In the genomic region with DNA sequence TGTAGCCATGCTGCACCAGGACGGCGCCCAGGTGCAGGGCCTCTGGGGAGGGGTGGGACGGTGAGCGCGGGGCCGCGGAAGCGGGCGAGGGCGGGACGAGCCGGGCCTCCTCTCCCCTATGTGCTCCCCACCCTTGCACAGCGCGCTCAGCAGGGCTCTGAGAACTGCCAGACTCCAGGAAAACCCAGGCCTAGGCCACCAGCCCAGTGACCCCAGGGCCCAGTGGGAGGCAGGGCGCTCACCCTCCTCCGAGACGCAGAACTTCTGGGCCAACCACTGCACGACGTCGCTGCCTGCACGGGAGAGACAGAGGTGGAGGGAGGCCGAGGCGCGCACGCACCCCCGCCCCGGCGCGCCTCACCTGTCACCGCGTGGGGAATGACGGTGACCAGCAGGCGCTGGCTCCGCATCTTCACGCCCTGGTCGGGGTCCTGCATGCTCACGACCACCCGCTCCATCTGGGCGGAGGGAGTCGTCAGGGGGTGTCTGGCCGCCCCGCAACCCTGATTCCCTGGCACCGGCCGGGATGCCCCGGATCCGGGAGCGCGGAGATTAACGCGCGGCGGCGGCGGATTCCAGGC, we compare ENCODE assay signal across 9 cellular contexts. TPM values are rescaled to one million over a fixed set of nuclear protein-coding genes. Genes with fewer than 3 reads are reported as not detected.
A peak's percentile ranks its signal among the peaks of the same experiment; 100 is the strongest.
DNase-seq lines count a peak whose midpoint lies in the region; ATAC-seq and TF ChIP-seq lines count a peak whose summit lies in the region.
"Had no signal": no experiment of that assay in that cellular context is flagged by ENCODE, and none has a peak within 500 bp of the region (broad histone marks: within the 10 kb centered on the region; RNA-seq: fewer than 3 reads in every experiment).

No MANE protein-coding gene starts in this region.

- POLR2A ChIA-PET in BJ (lab: Charles Lee), result no interaction called here

- in situ Hi-C loops in ACHN (cut with HindIII; ENCODE audit: low pct_ligation_motif_present, low pct_unique_long_range_greater_than_20kb, low sequenced_read_pairs), result no loop called here

- H3K36me3 ChIP-seq in BJ (ENCODE audit: control insufficient read depth, insufficient read depth, low read length) (no peaks in the 10 kb centered on the region), endodermal cell (ENCODE audit: control insufficient read depth, insufficient read depth, low read length) (no peaks in the 10 kb centered on the region), MM.1S (replicated peaks; ENCODE audit: insufficient read depth, low read length) (no peaks in the 10 kb centered on the region)

- H3K27ac ChIP-seq in endodermal cell (ENCODE audit: low read depth, low read length) (no peak overlapping the region), MM.1S (ENCODE audit: low read length) (no peak overlapping the region)

- no peak overlapping the region for H3K4me2 ChIP-seq in MM.1S (ENCODE audit: low read depth, low read length)

- no peaks in the 10 kb centered on the region for H3K9me2 ChIP-seq in MM.1S (replicated peaks; ENCODE audit: insufficient read depth, low read length)

- no peaks in the 10 kb centered on the region for H3K9me3 Mint-ChIP-seq in endodermal cell
- no peaks in the 10 kb centered on the region for H3K9me3 Mint-ChIP-seq in natural killer cell

- CTCF ChIA-PET in BJ (lab: Yijun Ruan, JAX), result no interaction called here

- H3K27me3 ChIP-seq in BJ (ENCODE audit: control insufficient read depth, insufficient read depth, low read length), result peaks cover 5% of the 10 kb centered on the region
- H3K27me3 ChIP-seq in endodermal cell (ENCODE audit: control insufficient read depth, insufficient read depth, low read length, poor library complexity, severe bottlenecking), result peaks cover 27% of the 10 kb centered on the region
- peaks cover 52% of the 10 kb centered on the region for H3K27me3 ChIP-seq in MM.1S (replicated peaks; ENCODE audit: insufficient read depth, low read length)

- TF ChIP-seq CTCF in BJ (IDR thresholded peaks at IDR 0.05; ENCODE audit: insufficient read depth, low read depth, low read length), result no peak
- TF ChIP-seq CTCF in endodermal cell (conservative IDR thresholded peaks at IDR 0.05), result no peak
- no peak for TF ChIP-seq CTCF in natural killer cell (IDR thresholded peaks at IDR 0.05)
- TF ChIP-seq CTCF in MM.1S (IDR thresholded peaks at IDR 0.05; ENCODE audit: low read length), result no peak

- H4K20me1 ChIP-seq in MM.1S (ENCODE audit: insufficient read depth, low read length), result no peaks in the 10 kb centered on the region

- H3K27me3 Mint-ChIP-seq in endodermal cell (ENCODE audit: insufficient read depth) (peaks cover 29% of the 10 kb centered on the region), natural killer cell (ENCODE audit: low read depth in 2 of 2) (peaks cover 0 to 16% of the 10 kb centered on the region in 2 donors)

- WGBS in endodermal cell (ENCODE audit: insufficient coverage in 1 of 2, insufficient read length in 1 of 2), 2 experiments, result 6 to 12% methylated on average over 22 to 54 of the region's 54 CpGs

- H3K4me1 Mint-ChIP-seq in endodermal cell (no peaks in the 10 kb centered on the region), natural killer cell (peaks cover 6 to 11% of the 10 kb centered on the region in 2 donors)

- H3K27ac Mint-ChIP-seq in endodermal cell (no peak overlapping the region), natural killer cell (no peak overlapping the region)

- peak; percentile 18 to 60 (median 23) for ATAC-seq in natural killer cell
- ATAC-seq in GM18511 (IDR thresholded peaks at IDR 0.05; ENCODE audit: unreplicated experiment), result no peak

- H3K4me1 ChIP-seq in endodermal cell (ENCODE audit: control insufficient read depth, insufficient read depth, low read length) (no peaks in the 10 kb centered on the region), MM.1S (ENCODE audit: low read length) (no peaks in the 10 kb centered on the region)

- H2AFZ ChIP-seq in MM.1S (ENCODE audit: low read length), result no peak overlapping the region

- DNase-seq in BJ (ENCODE audit: low read depth) (no peak), NCI-H69 (lab: John Stamatoyannopoulos, UW) (peak; percentile 40), endodermal cell (peak; percentile 79), natural killer cell (no peak), 8988T (no peak), MM.1S (no peak), ACHN (no peak)

- intact Hi-C loops in natural killer cell (cut with micrococcal nuclease), result no loop called here

- no peaks in the 10 kb centered on the region for H3K79me2 ChIP-seq in MM.1S (ENCODE audit: low read length)

- H3K4me3 Mint-ChIP-seq in endodermal cell, result peak overlapping the region; percentile 51
- peak overlapping the region; percentile 64 for H3K4me3 Mint-ChIP-seq in natural killer cell

- no peaks in the 10 kb centered on the region for H3K9me3 ChIP-seq in endodermal cell (ENCODE audit: control insufficient read depth, low read length)
- H3K9me3 ChIP-seq in MM.1S (replicated peaks; ENCODE audit: insufficient read depth, low read length), result no peaks in the 10 kb centered on the region

- no peak overlapping the region for H3K9ac ChIP-seq in endodermal cell (ENCODE audit: extremely low read depth, low read length, poor library complexity, severe bottlenecking)
- H3K9ac ChIP-seq in MM.1S (ENCODE audit: low read length), result no peak overlapping the region

- H3F3A ChIP-seq in MM.1S (ENCODE audit: insufficient read depth, low read length), result no peaks in the 10 kb centered on the region

- H3K36me3 Mint-ChIP-seq in endodermal cell (ENCODE audit: low read depth), result no peaks in the 10 kb centered on the region
- H3K36me3 Mint-ChIP-seq in natural killer cell, result no peaks in the 10 kb centered on the region

- peak overlapping the region; percentile 42 for H3K4me3 ChIP-seq in BJ (ENCODE audit: low read depth, low read length)
- no peak overlapping the region for H3K4me3 ChIP-seq in endodermal cell (ENCODE audit: low read length)
- H3K4me3 ChIP-seq in MM.1S (ENCODE audit: low read length), result no peak overlapping the region

RNA-seq across cellular contexts. Expression of a gene that starts 0.6 kb away (rescaled TPM):
- polyA plus RNA-seq in BJ (2011; rRNA removed), result 1.1 and 2.2 TPM in 2 replicates
- polyA minus RNA-seq in BJ (2011; rRNA and poly(A)+ RNA removed), result 0.36 and 0.43 TPM in 2 replicates
- total RNA-seq in endodermal cell (1 to 10 TPM; 2.0 to 7.8 TPM), natural killer cell (under 1 TPM in 1 of 3 donors, not detected in 2; 0.25 TPM)
- 3.0 TPM for polyA plus RNA-seq in endodermal cell (2013, experiment 1 of 2)
- 1.5 TPM for polyA plus RNA-seq in endodermal cell (2013, experiment 2 of 2)

RNA-seq across cellular contexts. Expression of a gene that starts 5.3 kb away (rescaled TPM):
- 0.22 and 0.51 TPM in 2 replicates for polyA plus RNA-seq in BJ (2011; rRNA removed)
- not detected in 2 replicates for polyA minus RNA-seq in BJ (2011; rRNA and poly(A)+ RNA removed)
- total RNA-seq in endodermal cell (10 to 100 TPM in 1 of 2 donors, 1 to 10 TPM in 1; 6.8 to 19.2 TPM), natural killer cell (1 to 10 TPM in 1 of 3 donors, under 1 TPM in 1, not detected in 1; 0.49 to 1.4 TPM)
- 4.6 TPM for polyA plus RNA-seq in endodermal cell (2013, experiment 1 of 2)
- polyA plus RNA-seq in endodermal cell (2013, experiment 2 of 2), result 3.8 TPM
- total RNA-seq: T-helper 2 cell treated with Interferon-gamma antibody and Interleukin-4, amounts not matched to agents 100 ng/mL and 5 ng/mL, for 36 hours had no signal

RNA-seq across cellular contexts. Expression of a gene that starts 7.8 kb away (rescaled TPM):
- polyA plus RNA-seq in BJ (2011; rRNA removed), result 0.13 TPM in 1 of 2 replicates, not detected in the other
- not detected in 2 replicates for polyA minus RNA-seq in BJ (2011; rRNA and poly(A)+ RNA removed)
- total RNA-seq in endodermal cell, result 1 to 10 TPM; 2.9 to 9.9 TPM
- polyA plus RNA-seq in endodermal cell (2013, experiment 1 of 2), result 3.8 TPM
- 2.4 TPM for polyA plus RNA-seq in endodermal cell (2013, experiment 2 of 2)
- not detected for total RNA-seq in natural killer cell
- total RNA-seq: T-helper 2 cell treated with Interferon-gamma antibody and Interleukin-4, amounts not matched to agents 100 ng/mL and 5 ng/mL, for 36 hours had no signal

RNA-seq across cellular contexts. Expression of a gene that starts 40.5 kb away (rescaled TPM):
- 39.4 and 75.5 TPM in 2 replicates for polyA plus RNA-seq in BJ (2011; rRNA removed)
- polyA minus RNA-seq in BJ (2011; rRNA and poly(A)+ RNA removed), result 25.0 and 28.7 TPM in 2 replicates
- total RNA-seq in endodermal cell (100 to 1,000 TPM; 123 to 130 TPM), natural killer cell (10 to 100 TPM; 32.4 to 42.6 (median 40.7) TPM)
- polyA plus RNA-seq in endodermal cell (2013, experiment 1 of 2), result 85.6 TPM
- 78.2 TPM for polyA plus RNA-seq in endodermal cell (2013, experiment 2 of 2)

RNA-seq across cellular contexts. Expression of a gene that starts 45.9 kb away (rescaled TPM):
- 23.3 and 29.1 TPM in 2 replicates for polyA plus RNA-seq in BJ (2011; rRNA removed)
- polyA minus RNA-seq in BJ (2011; rRNA and poly(A)+ RNA removed), result 9.3 and 10.5 TPM in 2 replicates
- total RNA-seq in endodermal cell (100 to 1,000 TPM; 130 to 151 TPM), natural killer cell (100 to 1,000 TPM; 129 to 168 (median 153) TPM)
- polyA plus RNA-seq in endodermal cell (2013, experiment 1 of 2), result 177 TPM
- 162 TPM for polyA plus RNA-seq in endodermal cell (2013, experiment 2 of 2)

Comparison
In these comparisons a context has a peak if more than half of its experiments do, and no peak if none do; other contexts are left out.
1. DNase-seq: peak in NCI-H69 (single experiment) and endodermal cell (single experiment); none in BJ (single experiment), natural killer cell (single experiment), 8988T (single experiment), MM.1S (single experiment) and ACHN (single experiment).